In genomic region chrX:153769158-153769864, GRCh38 we compare ENCODE assay signal across 1 cellular context.
TF ChIP-seq lines count a peak whose summit lies in the region.

No MANE protein-coding gene starts in this region.

TF ChIP-seq in HepG2, 621 proteins besides CTCF, POLR2A, EP300 and RAD21:
- TF ChIP-seq CREB1 (IDR thresholded peaks at IDR 0.05): no peak
- TF ChIP-seq CREB1 (CRISPR knock-in tag; IDR thresholded peaks at IDR 0.05): no peak
- TF ChIP-seq AGO2 (optimal IDR thresholded peaks at IDR 0.05; ENCODE audit: low read depth, low read length): peak; percentile 12
